ENCODE assay signal across 1 cellular context in the genomic region with DNA sequence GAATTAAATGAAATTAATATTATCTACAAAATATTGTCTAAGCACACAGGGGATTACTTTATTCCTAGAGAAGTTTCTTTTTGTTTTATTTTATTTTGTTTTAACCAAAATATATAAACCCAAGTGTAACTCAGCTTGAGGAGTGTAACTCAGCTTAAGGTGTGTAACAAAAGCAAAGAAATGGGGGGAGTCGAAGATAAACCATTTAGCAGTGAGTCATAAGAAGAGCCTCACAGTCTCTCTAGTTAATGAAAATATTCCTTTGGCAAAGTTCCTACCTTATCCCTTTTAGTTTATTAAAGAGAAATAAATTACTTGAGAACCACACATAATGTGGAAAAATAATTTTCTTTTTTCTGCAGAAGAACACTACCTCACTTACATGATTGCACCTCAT.
TF ChIP-seq lines count a peak whose summit lies in the region.

No MANE protein-coding gene starts in this region.

TF ChIP-seq in SK-N-SH, 30 proteins besides CTCF, POLR2A, EP300 and RAD21 (continued from another document):
- TF ChIP-seq RFX5 (IDR thresholded peaks at IDR 0.05; ENCODE audit: low read length), result no peak
- TF ChIP-seq, protein P1, sequence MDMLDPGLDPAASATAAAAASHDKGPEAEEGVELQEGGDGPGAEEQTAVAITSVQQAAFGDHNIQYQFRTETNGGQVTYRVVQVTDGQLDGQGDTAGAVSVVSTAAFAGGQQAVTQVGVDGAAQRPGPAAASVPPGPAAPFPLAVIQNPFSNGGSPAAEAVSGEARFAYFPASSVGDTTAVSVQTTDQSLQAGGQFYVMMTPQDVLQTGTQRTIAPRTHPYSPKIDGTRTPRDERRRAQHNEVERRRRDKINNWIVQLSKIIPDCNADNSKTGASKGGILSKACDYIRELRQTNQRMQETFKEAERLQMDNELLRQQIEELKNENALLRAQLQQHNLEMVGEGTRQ (IDR thresholded peaks at IDR 0.05; ENCODE audit: borderline replicate concordance, low read depth, low read length), result no peak
- TF ChIP-seq EZH2phosphoT487 (IDR thresholded peaks at IDR 0.05; ENCODE audit: borderline replicate concordance, low read depth), result no peak
- TF ChIP-seq POLR2AphosphoS5 (IDR thresholded peaks at IDR 0.05; ENCODE audit: low read depth, low read length), result no peak
- no peak for TF ChIP-seq SMC3 (IDR thresholded peaks at IDR 0.05; ENCODE audit: low read depth, low read length)
- no peak for TF ChIP-seq JUND (IDR thresholded peaks at IDR 0.05)
- TF ChIP-seq, protein P2, sequence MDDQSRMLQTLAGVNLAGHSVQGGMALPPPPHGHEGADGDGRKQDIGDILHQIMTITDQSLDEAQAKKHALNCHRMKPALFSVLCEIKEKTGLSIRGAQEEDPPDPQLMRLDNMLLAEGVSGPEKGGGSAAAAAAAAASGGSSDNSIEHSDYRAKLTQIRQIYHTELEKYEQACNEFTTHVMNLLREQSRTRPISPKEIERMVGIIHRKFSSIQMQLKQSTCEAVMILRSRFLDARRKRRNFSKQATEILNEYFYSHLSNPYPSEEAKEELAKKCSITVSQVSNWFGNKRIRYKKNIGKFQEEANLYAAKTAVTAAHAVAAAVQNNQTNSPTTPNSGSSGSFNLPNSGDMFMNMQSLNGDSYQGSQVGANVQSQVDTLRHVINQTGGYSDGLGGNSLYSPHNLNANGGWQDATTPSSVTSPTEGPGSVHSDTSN (IDR thresholded peaks at IDR 0.05), result no peak
- TF ChIP-seq ELF1 (IDR thresholded peaks at IDR 0.05), result no peak
- TF ChIP-seq RXRA (IDR thresholded peaks at IDR 0.05; ENCODE audit: borderline replicate concordance, low read depth), result no peak
- no peak for TF ChIP-seq MXI1 (IDR thresholded peaks at IDR 0.05; ENCODE audit: low read depth, low read length)
- TF ChIP-seq, protein P3, sequence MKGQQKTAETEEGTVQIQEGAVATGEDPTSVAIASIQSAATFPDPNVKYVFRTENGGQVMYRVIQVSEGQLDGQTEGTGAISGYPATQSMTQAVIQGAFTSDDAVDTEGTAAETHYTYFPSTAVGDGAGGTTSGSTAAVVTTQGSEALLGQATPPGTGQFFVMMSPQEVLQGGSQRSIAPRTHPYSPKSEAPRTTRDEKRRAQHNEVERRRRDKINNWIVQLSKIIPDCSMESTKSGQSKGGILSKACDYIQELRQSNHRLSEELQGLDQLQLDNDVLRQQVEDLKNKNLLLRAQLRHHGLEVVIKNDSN (IDR thresholded peaks at IDR 0.05; ENCODE audit: borderline replicate concordance, low read depth), result no peak
- TF ChIP-seq FOXM1 (IDR thresholded peaks at IDR 0.05; ENCODE audit: low read depth), result no peak
